Comparison of ENCODE assay signal across 8 cellular contexts in genomic region chr20:25859649-25860530, GRCh38.
DNase-seq lines count a peak whose midpoint lies in the region; ATAC-seq, FAIRE-seq and TF ChIP-seq lines count a peak whose summit lies in the region.

No MANE protein-coding gene starts in this region.

- no peak for FAIRE-seq in pancreas (lab: Jason Lieb, UNC)

- DNase-seq in CD8-positive, alpha-beta memory T cell: peak; percentile 56 to 80 (median 77)
- DNase-seq in RWPE1 (ENCODE audit: low spot score) (peak; percentile 29), globus pallidus (ENCODE audit: low spot score) (peak; percentile 79), pancreas (peak; percentile 67 to 94 (median 80)), upper lobe of right lung (peak; percentile 88)
- peak; percentile 32 to 56 (median 50) for DNase-seq in activated naive CD4-positive, alpha-beta T cell (lab: John Stamatoyannopoulos, UW)

- H3K27ac Mint-ChIP-seq in CD8-positive, alpha-beta memory T cell: no peak overlapping the region

- H3K9me3 Mint-ChIP-seq in CD8-positive, alpha-beta memory T cell: peaks cover 0 to 2% (median 0%) of the 10 kb centered on the region in 5 donors

- peaks cover 78 to 83% of the 10 kb centered on the region in 2 donors for H3K27me3 Mint-ChIP-seq in CD8-positive, alpha-beta memory T cell

- CTCF ChIA-PET in CD8-positive, alpha-beta memory T cell (lab: Charles Lee): no interaction called here
- CTCF ChIA-PET in RWPE1 (lab: Yijun Ruan, JAX): no interaction called here

- peaks cover 38% of the 10 kb centered on the region for H3K27me3 ChIP-seq in CD8-positive, alpha-beta memory T cell (ENCODE audit: insufficient read depth, low read length, poor library complexity, severe bottlenecking)
- H3K27me3 ChIP-seq in pancreas (no peaks in the 10 kb centered on the region), upper lobe of right lung (peaks cover 10% of the 10 kb centered on the region)

- no peak overlapping the region for H3K27ac ChIP-seq in CD8-positive, alpha-beta memory T cell (ENCODE audit: low read depth, low read length)
- H3K27ac ChIP-seq in RWPE1 (no peak overlapping the region), pancreas (no peak overlapping the region), upper lobe of right lung (no peak overlapping the region)

- H3K4me3 ChIP-seq in CD8-positive, alpha-beta memory T cell (ENCODE audit: low read length): no peak overlapping the region
- peak overlapping the region in 1 of 4 donors; percentile 23 for H3K4me3 ChIP-seq in pancreas
- peak overlapping the region; percentile 36 for H3K4me3 ChIP-seq in upper lobe of right lung

- ATAC-seq in HG02973 (IDR thresholded peaks at IDR 0.05; ENCODE audit: unreplicated experiment) (peak; percentile 48), pancreas (peak; percentile 41 to 74 (median 64)), upper lobe of right lung (peak; percentile 56), HG03139 (IDR thresholded peaks at IDR 0.05; ENCODE audit: unreplicated experiment) (no peak)

- no peaks in the 10 kb centered on the region for H3K36me3 Mint-ChIP-seq in CD8-positive, alpha-beta memory T cell

- POLR2A ChIA-PET in CD8-positive, alpha-beta memory T cell (lab: Charles Lee): no interaction called here
- POLR2A ChIA-PET in RWPE1 (lab: Yijun Ruan, JAX; ENCODE audit: low non-redundant PET): no interaction called here

- peak overlapping the region; percentile 41 to 91 (median 58) for H3K4me3 Mint-ChIP-seq in CD8-positive, alpha-beta memory T cell

- intact Hi-C loops in pancreas (cut with DNase I) (no loop called here), upper lobe of right lung (cut with DNase I) (no loop called here)

- no peaks in the 10 kb centered on the region for H3K36me3 ChIP-seq in CD8-positive, alpha-beta memory T cell (ENCODE audit: insufficient read depth, low read length)
- H3K36me3 ChIP-seq in pancreas (no peaks in the 10 kb centered on the region), upper lobe of right lung (no peaks in the 10 kb centered on the region)

- H3K4me1 ChIP-seq in CD8-positive, alpha-beta memory T cell (ENCODE audit: insufficient read depth, low read length): peaks cover 38% of the 10 kb centered on the region
- peaks cover 0 to 11% (median 4%) of the 10 kb centered on the region in 3 donors for H3K4me1 ChIP-seq in pancreas
- peaks cover 20% of the 10 kb centered on the region for H3K4me1 ChIP-seq in upper lobe of right lung

- 10 to 17% methylated on average over 51 of the region's 51 CpGs for WGBS in pancreas, 2 donors

- peaks cover 61 to 65% (median 61%) of the 10 kb centered on the region in 3 donors for H3K4me1 Mint-ChIP-seq in CD8-positive, alpha-beta memory T cell

- no peaks in the 10 kb centered on the region for H3K9me3 ChIP-seq in CD8-positive, alpha-beta memory T cell (ENCODE audit: low read length)
- no peaks in the 10 kb centered on the region for H3K9me3 ChIP-seq in pancreas
- no peaks in the 10 kb centered on the region for H3K9me3 ChIP-seq in upper lobe of right lung

- TF ChIP-seq CTCF in RWPE1 (conservative IDR thresholded peaks at IDR 0.05; ENCODE audit: low read depth) (no peak), pancreas (IDR thresholded peaks at IDR 0.05) (no peak), upper lobe of right lung (IDR thresholded peaks at IDR 0.05) (no peak)

Comparison
In these comparisons a context has a peak if more than half of its experiments do, and no peak if none do; other contexts are left out.
1. DNase-seq: peak in every context shown above with its lines; median percentile 88 in upper lobe of right lung; 80 in pancreas; 79 in globus pallidus; 77 in CD8-positive, alpha-beta memory T cell; 50 in activated naive CD4-positive, alpha-beta T cell; 29 in RWPE1.